8 cellular contexts compared by ENCODE assay signal in genomic region chr13:44576396-44577235, GRCh38. TPM values are rescaled to one million over a fixed set of nuclear protein-coding genes. Genes with fewer than 3 reads are reported as not detected.
DNase-seq lines count a peak whose midpoint lies in the region; TF ChIP-seq lines count a peak whose summit lies in the region.

No MANE protein-coding gene starts in this region.

- H3K36me3 ChIP-seq in HEK293 (ENCODE audit: control insufficient read depth in 2 of 2, insufficient read depth in 1 of 2, low read length in 2 of 2) (peaks cover 0 to 10% of the 10 kb centered on the region in 2 experiments; a peak in 1 of 3 replicates), OCI-LY7 (ENCODE audit: insufficient read depth, low read length) (peaks cover 7% of the 10 kb centered on the region), left ventricle myocardium inferior (no peaks in the 10 kb centered on the region), sigmoid colon (no peaks in the 10 kb centered on the region)

- H3K27ac Mint-ChIP-seq in activated naive CD4-positive, alpha-beta T cell treated with anti-CD3 and anti-CD28 coated beads, Interleukin-2, amount 50 U/mL, for 24 hours = no peak overlapping the region

- H3K79me2 ChIP-seq in OCI-LY7 (ENCODE audit: insufficient read depth, low read depth, low read length) = no peaks in the 10 kb centered on the region

- H3K9me3 Mint-ChIP-seq in activated naive CD4-positive, alpha-beta T cell treated with anti-CD3 and anti-CD28 coated beads, Interleukin-2, amount 50 U/mL, for 24 hours = no peaks in the 10 kb centered on the region

- H3K27me3 ChIP-seq in left ventricle myocardium inferior (ENCODE audit: low read depth) (no peaks in the 10 kb centered on the region), sigmoid colon (no peaks in the 10 kb centered on the region)

- H3K4me3 ChIP-seq in GM12865 (ENCODE audit: low read depth, low read length) (peak overlapping the region; percentile 97), HEK293 (ENCODE audit: low read depth, low read length) (peak overlapping the region; percentile 85), OCI-LY7 (ENCODE audit: low read depth, low read length, poor library complexity, severe bottlenecking) (peak overlapping the region; percentile 91), left ventricle myocardium inferior (peak overlapping the region; percentile 95), sigmoid colon (peak overlapping the region; percentile 81 to 95 (median 89))

- peak overlapping the region; percentile 92 for H3K4me3 Mint-ChIP-seq in activated naive CD4-positive, alpha-beta T cell treated with anti-CD3 and anti-CD28 coated beads, Interleukin-2, amount 50 U/mL, for 24 hours

- intact Hi-C loops in OCI-LY7 (cut with micrococcal nuclease; ENCODE audit: unreplicated experiment) (loop anchor here (2.0 to 10.0 kb wide), 7 partner anchors 94 to 764 kb away; partner anchors contain the start of genes CCDC122, GPALPP1, LACC1 and NUFIP1), left ventricle myocardium inferior (cut with micrococcal nuclease) (loop anchor here (10.0 kb wide), 1 partner anchor 92 kb away; no protein-coding TSS in a partner anchor), sigmoid colon (cut with DNase I) (loop anchor here (5.0 kb wide), 3 partner anchors 94 to 396 kb away; no protein-coding TSS in a partner anchor)

- H3K4me1 Mint-ChIP-seq in activated naive CD4-positive, alpha-beta T cell treated with anti-CD3 and anti-CD28 coated beads, Interleukin-2, amount 50 U/mL, for 24 hours = peaks cover 47% of the 10 kb centered on the region

- WGBS in sigmoid colon, 2 donors = 1% methylated on average over 109 of the region's 109 CpGs

- BruUV-seq in OCI-LY7 (replicated peaks; lab: Mats Ljungman, UMichigan) = no TSS peak

- peak overlapping the region; percentile 89 for H3K4me2 ChIP-seq in OCI-LY7 (ENCODE audit: low read length)

- DNase-seq in GM12865 (ENCODE audit: low read depth) (peak; percentile 37), OCI-LY7 (ENCODE audit: low spot score) (peak; percentile 28), left ventricle myocardium inferior (peak; percentile 25), sigmoid colon (peak; percentile 66), amniotic stem cell (lab: John Stamatoyannopoulos, UW) (no peak), GOT3 (lab: John Stamatoyannopoulos, UW) (no peak)

- no peak for TF ChIP-seq EP300 in sigmoid colon (IDR thresholded peaks at IDR 0.05)

- H3K27ac ChIP-seq in HEK293 (ENCODE audit: extremely low read depth, low read depth, low read length) (peak overlapping the region; percentile 93; the same call in 1 of the 2 replicates), OCI-LY7 (ENCODE audit: low read depth, low read length, poor library complexity, severe bottlenecking) (peak overlapping the region; percentile 78), left ventricle myocardium inferior (replicated peaks) (peak overlapping the region; percentile 98), sigmoid colon (peak overlapping the region; percentile 97 to 99 (median 99))

- CTCF ChIA-PET in HEK293 (lab: Yijun Ruan, JAX) (no interaction called here), OCI-LY7 (lab: Charles Lee; ENCODE audit: unreplicated experiment) (no interaction called here)

- H4K20me1 ChIP-seq in OCI-LY7 (ENCODE audit: insufficient read depth, low read length) = peaks cover 8% of the 10 kb centered on the region; the same call in 1 of the 2 replicates

- no peak for TF ChIP-seq CTCF in GM12865 (IDR thresholded peaks at IDR 0.05; ENCODE audit: insufficient read depth, low read depth, low read length, missing control alignments)
- TF ChIP-seq CTCF in HEK293 (tag by site-specific recombination; IDR thresholded peaks at IDR 0.05) = no peak
- TF ChIP-seq CTCF in OCI-LY7 (conservative IDR thresholded peaks at IDR 0.05; ENCODE audit: low read length) = no peak
- no peak for TF ChIP-seq CTCF in left ventricle myocardium inferior (IDR thresholded peaks at IDR 0.05; ENCODE audit: borderline replicate concordance)
- no peak for TF ChIP-seq CTCF in sigmoid colon (IDR thresholded peaks at IDR 0.05)

- POLR2A ChIA-PET in HEK293 (lab: Yijun Ruan, JAX) (no interaction called here), OCI-LY7 (lab: Charles Lee) (interaction anchor here (0.6 kb wide), 1 partner anchor 1035 kb away, joined by 3 read pairs; no protein-coding TSS in a partner anchor)

- TF ChIP-seq POLR2A in sigmoid colon (IDR thresholded peaks at IDR 0.05) = no peak

- H3K9me3 ChIP-seq in HEK293 (ENCODE audit: control insufficient read depth, insufficient read depth, low read depth, low read length) (no peaks in the 10 kb centered on the region; the same call in 1 of the 2 replicates), OCI-LY7 (ENCODE audit: low read length) (no peaks in the 10 kb centered on the region), left ventricle myocardium inferior (replicated peaks) (no peaks in the 10 kb centered on the region), sigmoid colon (no peaks in the 10 kb centered on the region)

- peaks cover 2% of the 10 kb centered on the region for H3K36me3 Mint-ChIP-seq in activated naive CD4-positive, alpha-beta T cell treated with anti-CD3 and anti-CD28 coated beads, Interleukin-2, amount 50 U/mL, for 24 hours

- no peaks in the 10 kb centered on the region for H3K9me2 ChIP-seq in OCI-LY7 (ENCODE audit: insufficient read depth, low read length)

- no peaks in the 10 kb centered on the region for H3K27me3 Mint-ChIP-seq in activated naive CD4-positive, alpha-beta T cell treated with anti-CD3 and anti-CD28 coated beads, Interleukin-2, amount 50 U/mL, for 24 hours

- H3K4me1 ChIP-seq in HEK293 (ENCODE audit: control insufficient read depth, insufficient read depth, low read length) (peaks cover 11% of the 10 kb centered on the region), OCI-LY7 (ENCODE audit: insufficient read depth, low read length, poor library complexity, severe bottlenecking) (peaks cover 30% of the 10 kb centered on the region), left ventricle myocardium inferior (peaks cover 64% of the 10 kb centered on the region), sigmoid colon (peaks cover 0 to 47% (median 36%) of the 10 kb centered on the region in 4 donors)

- peak overlapping the region; percentile 86 for H2AFZ ChIP-seq in OCI-LY7 (ENCODE audit: low read length)

TF ChIP-seq in HEK293, 187 proteins besides CTCF, POLR2A, EP300 and RAD21 (continues in another document):
- TF ChIP-seq, protein P1, sequence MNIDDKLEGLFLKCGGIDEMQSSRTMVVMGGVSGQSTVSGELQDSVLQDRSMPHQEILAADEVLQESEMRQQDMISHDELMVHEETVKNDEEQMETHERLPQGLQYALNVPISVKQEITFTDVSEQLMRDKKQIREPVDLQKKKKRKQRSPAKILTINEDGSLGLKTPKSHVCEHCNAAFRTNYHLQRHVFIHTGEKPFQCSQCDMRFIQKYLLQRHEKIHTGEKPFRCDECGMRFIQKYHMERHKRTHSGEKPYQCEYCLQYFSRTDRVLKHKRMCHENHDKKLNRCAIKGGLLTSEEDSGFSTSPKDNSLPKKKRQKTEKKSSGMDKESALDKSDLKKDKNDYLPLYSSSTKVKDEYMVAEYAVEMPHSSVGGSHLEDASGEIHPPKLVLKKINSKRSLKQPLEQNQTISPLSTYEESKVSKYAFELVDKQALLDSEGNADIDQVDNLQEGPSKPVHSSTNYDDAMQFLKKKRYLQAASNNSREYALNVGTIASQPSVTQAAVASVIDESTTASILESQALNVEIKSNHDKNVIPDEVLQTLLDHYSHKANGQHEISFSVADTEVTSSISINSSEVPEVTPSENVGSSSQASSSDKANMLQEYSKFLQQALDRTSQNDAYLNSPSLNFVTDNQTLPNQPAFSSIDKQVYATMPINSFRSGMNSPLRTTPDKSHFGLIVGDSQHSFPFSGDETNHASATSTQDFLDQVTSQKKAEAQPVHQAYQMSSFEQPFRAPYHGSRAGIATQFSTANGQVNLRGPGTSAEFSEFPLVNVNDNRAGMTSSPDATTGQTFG (tag by site-specific recombination; IDR thresholded peaks at IDR 0.05; ENCODE audit: borderline replicate concordance) = no peak
- no peak for TF ChIP-seq MYNN (tag by site-specific recombination; IDR thresholded peaks at IDR 0.05; ENCODE audit: borderline replicate concordance)
- TF ChIP-seq ATF2 (tag by site-specific recombination; IDR thresholded peaks at IDR 0.05; ENCODE audit: low read depth) = no peak
- TF ChIP-seq ZBTB49 (tag by site-specific recombination; IDR thresholded peaks at IDR 0.05; ENCODE audit: low read depth) = no peak
- TF ChIP-seq SP2 (tag by site-specific recombination; IDR thresholded peaks at IDR 0.05) = peak; percentile 62
- TF ChIP-seq BCL11A (tag by site-specific recombination; IDR thresholded peaks at IDR 0.05; ENCODE audit: low read depth) = no peak
- no peak for TF ChIP-seq ZNF707 (tag by site-specific recombination; IDR thresholded peaks at IDR 0.05)
- TF ChIP-seq ZNF169 (tag by site-specific recombination; IDR thresholded peaks at IDR 0.05) = no peak

RNA-seq across cellular contexts. Expression of gene TSC22D1, which starts 0.5 kb away (rescaled TPM):
- 13.4 and 14.6 TPM in 2 replicates for total RNA-seq in OCI-LY7 (2014; rRNA removed; shearing (Covaris generic))
- total RNA-seq in OCI-LY7 (2022) (27.2 and 27.7 TPM in 2 replicates), left ventricle myocardium inferior (158 TPM), sigmoid colon (100 to 1,000 TPM; 121 to 179 (median 163) TPM)
- polyA plus RNA-seq in sigmoid colon = 100 to 1,000 TPM; 136 to 225 (median 213) TPM

Comparison
In these comparisons a context has a peak if more than half of its experiments do, and no peak if none do; other contexts are left out.
1. DNase-seq: peak in GM12865 (single experiment), OCI-LY7 (single experiment), left ventricle myocardium inferior (single experiment) and sigmoid colon (single experiment); none in amniotic stem cell (single experiment) and GOT3 (single experiment).
2. Peak in every context shown above with its lines, with median percentiles within 50 percentile points of each other: H3K4me3 ChIP-seq and H3K27ac ChIP-seq.